27 cellular contexts compared by ENCODE assay signal in genomic region chr6:50276771-50277261, GRCh38.
"Had no signal": no experiment of that assay in that cellular context is flagged by ENCODE, and none has a peak within 500 bp of the region (broad histone marks: within the 10 kb centered on the region; RNA-seq: fewer than 3 reads in every experiment).

No MANE protein-coding gene starts in this region.

- H3K27me3 ChIP-seq: stomach, suprapubic skin, testis, thyroid gland, tibial artery, tibial nerve, transverse colon, upper lobe of left lung, upper lobe of right lung, uterus, vagina had no signal

- FAIRE-seq: urothelium cell line had no signal

- H3K9me3 ChIP-seq: stomach, testis, thoracic aorta, thyroid gland, tibial artery, tibial nerve, transverse colon, upper lobe of left lung, upper lobe of right lung, uterus, vagina had no signal

- DNase-seq: stimulated activated CD4-positive, alpha-beta T cell treated with anti-CD3 and anti-CD28 coated beads, Interleukin-2, amount 100 ng/mL, for 48 hours; stimulated activated CD4-positive, alpha-beta T cell treated with anti-CD3 and anti-CD28 coated beads, Interleukin-4, amount 100 ng/mL, for 1 hour; stimulated activated CD4-positive, alpha-beta T cell treated with anti-CD3 and anti-CD28 coated beads, Interleukin-4, amount 100 ng/mL, for 24 hours; stimulated activated CD4-positive, alpha-beta T cell treated with anti-CD3 and anti-CD28 coated beads, Interleukin-4, amount 100 ng/mL, for 4 hours; stimulated activated CD8-positive, alpha-beta memory T cell treated with anti-CD3 and anti-CD28 coated beads, Interleukin-4, amount 100 ng/mL, for 48 hours; stimulated activated naive B cell treated with anti-CD40 and anti-IgM and Interleukin-4, amounts not matched to agents 10 μg/mL and 1 μg/mL and 100 μg/mL, for 72 hours; stimulated activated naive CD4-positive, alpha-beta T cell; stimulated activated naive CD4-positive, alpha-beta T cell treated with Interleukin-2 at 50 U/mL for 16 hours; stimulated activated naive CD8-positive, alpha-beta T cell treated with anti-CD3 and anti-CD28 coated beads, Interleukin-15, amount 100 ng/mL, for 72 hours; stimulated activated naive CD8-positive, alpha-beta T cell treated with anti-CD3 and anti-CD28 coated beads, Interleukin-15, Interleukin-2, amounts not matched to agents 100 U/mL and 50 U/mL, for 24 hours; stomach; substantia nigra; testis; thyroid gland; tibial artery; transverse colon; trophoblast cell; upper lobe of left lung; upper lobe of right lung; uterus had no signal

- H3K36me3 ChIP-seq: stomach, suprapubic skin, thoracic aorta, thyroid gland, tibial artery, tibial nerve, transverse colon, upper lobe of left lung, upper lobe of right lung, uterus, vagina had no signal

- H3K4me3 ChIP-seq: stomach, suprapubic skin, testis, thoracic aorta, thyroid gland, tibial artery, tibial nerve, transverse colon, upper lobe of left lung, upper lobe of right lung, uterus, vagina had no signal

- H3K4me1 ChIP-seq: stomach, suprapubic skin, testis, thyroid gland, tibial artery, tibial nerve, transverse colon, upper lobe of left lung, upper lobe of right lung, uterus, vagina had no signal

- ATAC-seq: stimulated activated effector memory CD8-positive, alpha-beta T cell treated with anti-CD3 and anti-CD28 coated beads, Interleukin-12 subunit alpha, Interleukin-12 subunit beta, amount 100 ng/mL, for 72 hours; stimulated activated memory B cell treated with anti-CD40 and anti-IgM and Interleukin-4, amounts not matched to agents 10 μg/mL and 1 μg/mL and 100 μg/mL, for 72 hours; stimulated activated naive B cell treated with anti-CD40 and anti-IgM and Interleukin-4, amounts not matched to agents 10 μg/mL and 1 μg/mL and 100 μg/mL, for 72 hours; stimulated activated naive CD8-positive, alpha-beta T cell treated with anti-CD3 and anti-CD28 coated beads, Interleukin-15, amount 100 ng/mL, for 72 hours; stimulated activated naive CD8-positive, alpha-beta T cell treated with anti-CD3 and anti-CD28 coated beads, Interleukin-15, Interleukin-2, amounts not matched to agents 100 U/mL and 50 U/mL, for 24 hours; upper lobe of right lung had no signal

- H3K27ac ChIP-seq: stomach, suprapubic skin, testis, thoracic aorta, thyroid gland, tibial artery, tibial nerve, transverse colon, upper lobe of left lung, upper lobe of right lung, uterus, vagina had no signal
